In genomic region chr2:207334309-207334630, GRCh38 we compare ENCODE assay signal across 8 cellular contexts.
DNase-seq lines count a peak whose midpoint lies in the region; ATAC-seq and TF ChIP-seq lines count a peak whose summit lies in the region.

No MANE protein-coding gene starts in this region.

- no peak overlapping the region for H2BK5ac ChIP-seq in neuronal stem cell (ENCODE audit: low read length)

- H3K4me3 ChIP-seq in choroid plexus epithelial cell (ENCODE audit: low read depth, low read length) (peak overlapping the region; percentile 20), neuronal stem cell (ENCODE audit: low read length in 2 of 2) (peak overlapping the region in 1 of 2 donors; percentile 24)

- no peaks in the 10 kb centered on the region for H3K36me3 ChIP-seq in neuronal stem cell (replicated peaks in 1 of 2; ENCODE audit: control insufficient read depth in 2 of 2, insufficient read depth in 2 of 2, low read length in 2 of 2)

- WGBS in neuronal stem cell (ENCODE audit: extremely low coverage in 2 of 2, insufficient read length in 2 of 2, insufficient replicate concordance in 1 of 2), 2 donors: no CpG with 5 or more reads among the region's 7 CpGs

- TF ChIP-seq CTCF in choroid plexus epithelial cell (conservative IDR thresholded peaks at IDR 0.05; ENCODE audit: low read depth, low read length): no peak

- H2BK15ac ChIP-seq in neuronal stem cell (ENCODE audit: low read length): no peak overlapping the region

- H3K27me3 ChIP-seq in neuronal stem cell (ENCODE audit: control insufficient read depth in 3 of 3, insufficient read depth in 3 of 3, low read depth in 1 of 3, low read length in 3 of 3): no peaks in the 10 kb centered on the region

- DNase-seq in choroid plexus epithelial cell (ENCODE audit: low read depth): no peak
- DNase-seq in neuronal stem cell (ENCODE audit: low spot score): no peak
- DNase-seq in DMS79 treated with DMSO at 0.1 percent for 48 hours (lab: John Stamatoyannopoulos, UW): no peak
- DNase-seq in iPS-NIHi7 (ENCODE audit: extremely low spot score): no peak
- DNase-seq in NK-92 treated with Interleukin-12 subunit alpha and Interleukin-12 subunit beta, amount 100 ng/mL, for 24 hours (lab: John Stamatoyannopoulos, UW): no peak
- no peak for DNase-seq in NCI-H2029 (lab: John Stamatoyannopoulos, UW)

- no peak overlapping the region for H2AK5ac ChIP-seq in neuronal stem cell (ENCODE audit: low read depth, low read length)

- ATAC-seq in GM18867 (IDR thresholded peaks at IDR 0.05; ENCODE audit: unreplicated experiment) (peak; percentile 6), HG03108 (IDR thresholded peaks at IDR 0.05; ENCODE audit: unreplicated experiment) (peak; percentile 0)

- no peak overlapping the region for H3K27ac ChIP-seq in neuronal stem cell (replicated peaks; ENCODE audit: low read length)

- no peak overlapping the region for H4K8ac ChIP-seq in neuronal stem cell (ENCODE audit: low read depth, low read length)

- no peak overlapping the region for H3K9ac ChIP-seq in neuronal stem cell (ENCODE audit: low read depth, low read length, poor library complexity)

- H3K4me1 ChIP-seq in neuronal stem cell (ENCODE audit: control insufficient read depth in 2 of 2, insufficient read depth in 1 of 2, low read depth in 1 of 2, low read length in 2 of 2): peaks cover 10 to 48% of the 10 kb centered on the region in 2 donors

- no peak overlapping the region for H3K14ac ChIP-seq in neuronal stem cell (ENCODE audit: low read length)

- H2AFZ ChIP-seq in neuronal stem cell (ENCODE audit: low read length): peak overlapping the region; percentile 73

- no peaks in the 10 kb centered on the region for H3K9me3 ChIP-seq in neuronal stem cell (replicated peaks in 1 of 2; ENCODE audit: control insufficient read depth in 2 of 2, insufficient read depth in 1 of 2, low read depth in 1 of 2, low read length in 2 of 2)

- H3K23ac ChIP-seq in neuronal stem cell (ENCODE audit: low read depth, low read length, poor library complexity): no peak overlapping the region

- H2BK120ac ChIP-seq in neuronal stem cell (ENCODE audit: low read depth, low read length): no peak overlapping the region

- no peak overlapping the region for H3K4ac ChIP-seq in neuronal stem cell (ENCODE audit: low read length)

- no peak overlapping the region for H4K91ac ChIP-seq in neuronal stem cell (ENCODE audit: low read depth, low read length, poor library complexity)

- no peak overlapping the region for H3K18ac ChIP-seq in neuronal stem cell (ENCODE audit: low read length)

- peak overlapping the region; percentile 40 for H3K4me2 ChIP-seq in neuronal stem cell (ENCODE audit: insufficient read depth, low read length, poor library complexity, severe bottlenecking)

- no peak overlapping the region for H2BK12ac ChIP-seq in neuronal stem cell (ENCODE audit: low read length)

- H3K79me1 ChIP-seq in neuronal stem cell (ENCODE audit: low read depth, low read length): no peaks in the 10 kb centered on the region
